In the genomic region with DNA sequence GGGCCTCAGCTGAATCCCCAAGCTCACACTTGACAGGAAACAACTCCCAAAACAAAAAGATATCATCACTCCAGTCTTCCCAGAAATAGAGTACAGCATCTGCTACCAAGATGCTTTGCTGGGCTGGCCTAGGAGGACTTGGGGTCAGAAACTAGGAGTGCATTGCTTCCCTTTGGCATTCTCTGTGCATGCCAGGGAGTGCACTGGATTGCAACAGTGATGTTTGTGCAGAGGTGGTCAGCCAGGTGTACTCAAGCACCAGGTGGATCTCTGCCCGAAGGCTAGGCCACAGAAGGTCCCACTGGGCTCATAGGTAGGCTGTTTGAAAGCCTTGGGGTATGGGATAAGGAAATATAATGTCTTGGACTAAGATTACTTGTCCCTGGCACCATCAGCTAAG, we compare ENCODE assay signal across 30 cellular contexts.
"Had no signal": no experiment of that assay in that cellular context is flagged by ENCODE, and none has a peak within 500 bp of the region (broad histone marks: within the 10 kb centered on the region; RNA-seq: fewer than 3 reads in every experiment).

No MANE protein-coding gene starts in this region.

- H3K27ac ChIP-seq: gastroesophageal sphincter, neutrophil, ovary, sigmoid colon, WERI-Rb-1 had no signal

- H3K9me3 Mint-ChIP-seq: activated naive CD4-positive, alpha-beta T cell treated with anti-CD3 and anti-CD28 coated beads, Interleukin-2, amount 10 ng/mL, durations not matched to agents 7 days and 5 days; activated naive CD8-positive, alpha-beta T cell treated with anti-CD3 and anti-CD28 coated beads, Interleukin-2, amount 10 ng/mL, durations not matched to agents 7 days and 5 days; activated T-cell treated with anti-CD3 and anti-CD28 coated beads, Interleukin-2, amount 50 U/mL, for 24 hours; dendritic cell treated with granulocyte-macrophage colony-stimulating factor and Interleukin-4, amounts not matched to agents 40 ng/mL and 50 ng/mL, for 4 days; nephron progenitor cell; stimulated activated effector memory CD8-positive, alpha-beta T cell treated with anti-CD3 and anti-CD28 coated beads, Interleukin-12 subunit alpha, Interleukin-12 subunit beta, amount 100 ng/mL, for 72 hours; stimulated activated naive CD8-positive, alpha-beta T cell treated with anti-CD3 and anti-CD28 coated beads, Interleukin-15, amount 100 ng/mL, for 72 hours; T-helper 1 cell treated with Interleukin-12 subunit alpha and Interleukin-12 subunit beta and Interleukin-4 antibody, amounts not matched to agents 30 μg/mL and 1 μg/mL, for 36 hours had no signal

- DNase-seq: activated CD4-positive, alpha-beta T cell treated with anti-CD3 and anti-CD28 coated beads for 48 hours; activated CD4-positive, alpha-beta T cell treated with anti-CD3 and anti-CD28 coated beads, Interleukin-2, amount 50 U/mL, for 48 hours; activated CD8-positive, alpha-beta memory T cell treated with anti-CD3 and anti-CD28 coated beads, Interleukin-2, amount 50 U/mL, for 4 hours; activated gamma-delta T cell; activated naive CD4-positive, alpha-beta T cell treated with anti-CD3 and anti-CD28 coated beads, Interleukin-2, amount 10 ng/mL, durations not matched to agents 7 days and 5 days; activated naive CD8-positive, alpha-beta T cell treated with anti-CD3 and anti-CD28 coated beads, Interleukin-2, amount 10 ng/mL, durations not matched to agents 7 days and 5 days; activated T-cell treated with anti-CD3 and anti-CD28 coated beads, Interleukin-2, amount 50 U/mL, for 24 hours; central memory CD4-positive, alpha-beta T cell; effector CD4-positive, alpha-beta T cell; hippocampal formation; left colon; nephron progenitor cell; ovary; sigmoid colon; SK-N-SH; small intestine; stimulated activated CD4-positive, alpha-beta T cell treated with anti-CD3 and anti-CD28 coated beads, Interleukin-4, amount 100 ng/mL, for 24 hours; stimulated activated naive CD8-positive, alpha-beta T cell treated with anti-CD3 and anti-CD28 coated beads, Interleukin-15, amount 100 ng/mL, for 72 hours; substantia nigra; SW 1271; T1000; WERI-Rb-1 had no signal

- H3K4me3 ChIP-seq: gastroesophageal sphincter, lung, ovary, sigmoid colon had no signal

- H3K4me1 ChIP-seq: gastroesophageal sphincter, sigmoid colon had no signal

- H3K9me3 ChIP-seq: gastroesophageal sphincter, neutrophil, ovary, sigmoid colon, SK-N-SH had no signal

- ATAC-seq: activated CD4-positive, CD25-positive, alpha-beta regulatory T cell treated with anti-CD3 and anti-CD28 coated beads, Interleukin-2, amount 50 U/mL, for 24 hours; gastroesophageal sphincter; left colon; stimulated activated effector memory CD8-positive, alpha-beta T cell treated with anti-CD3 and anti-CD28 coated beads, Interleukin-12 subunit alpha, Interleukin-12 subunit beta, amount 100 ng/mL, for 72 hours; stimulated activated naive CD8-positive, alpha-beta T cell treated with anti-CD3 and anti-CD28 coated beads, Interleukin-15, amount 100 ng/mL, for 72 hours had no signal

- H3K4me2 ChIP-seq: SK-N-SH had no signal

- H3K4me3 Mint-ChIP-seq: activated naive CD4-positive, alpha-beta T cell treated with anti-CD3 and anti-CD28 coated beads, Interleukin-2, amount 10 ng/mL, durations not matched to agents 7 days and 5 days; activated naive CD8-positive, alpha-beta T cell treated with anti-CD3 and anti-CD28 coated beads, Interleukin-2, amount 10 ng/mL, durations not matched to agents 7 days and 5 days; activated T-cell treated with anti-CD3 and anti-CD28 coated beads, Interleukin-2, amount 50 U/mL, for 24 hours; dendritic cell treated with granulocyte-macrophage colony-stimulating factor and Interleukin-4, amounts not matched to agents 40 ng/mL and 50 ng/mL, for 4 days; stimulated activated effector memory CD8-positive, alpha-beta T cell treated with anti-CD3 and anti-CD28 coated beads, Interleukin-12 subunit alpha, Interleukin-12 subunit beta, amount 100 ng/mL, for 72 hours; stimulated activated naive CD8-positive, alpha-beta T cell treated with anti-CD3 and anti-CD28 coated beads, Interleukin-15, amount 100 ng/mL, for 72 hours; T-helper 1 cell treated with Interleukin-12 subunit alpha and Interleukin-12 subunit beta and Interleukin-4 antibody, amounts not matched to agents 30 μg/mL and 1 μg/mL, for 36 hours had no signal

- H3K27me3 ChIP-seq: ovary had no signal

- H3K27ac Mint-ChIP-seq: activated naive CD8-positive, alpha-beta T cell treated with anti-CD3 and anti-CD28 coated beads, Interleukin-2, amount 10 ng/mL, durations not matched to agents 7 days and 5 days; dendritic cell treated with granulocyte-macrophage colony-stimulating factor and Interleukin-4, amounts not matched to agents 40 ng/mL and 50 ng/mL, for 4 days; progenitor cell of endocrine pancreas; T-helper 1 cell treated with Interleukin-12 subunit alpha and Interleukin-12 subunit beta and Interleukin-4 antibody, amounts not matched to agents 30 μg/mL and 1 μg/mL, for 36 hours had no signal

- H3K4me1 Mint-ChIP-seq: activated naive CD4-positive, alpha-beta T cell treated with anti-CD3 and anti-CD28 coated beads, Interleukin-2, amount 10 ng/mL, durations not matched to agents 7 days and 5 days had no signal

- H3K9me2 ChIP-seq: SK-N-SH had no signal

- H3K27me3 Mint-ChIP-seq: activated naive CD4-positive, alpha-beta T cell treated with anti-CD3 and anti-CD28 coated beads, Interleukin-2, amount 10 ng/mL, durations not matched to agents 7 days and 5 days; activated naive CD8-positive, alpha-beta T cell treated with anti-CD3 and anti-CD28 coated beads, Interleukin-2, amount 10 ng/mL, durations not matched to agents 7 days and 5 days; activated T-cell treated with anti-CD3 and anti-CD28 coated beads, Interleukin-2, amount 50 U/mL, for 24 hours; stimulated activated naive CD8-positive, alpha-beta T cell treated with anti-CD3 and anti-CD28 coated beads, Interleukin-15, amount 100 ng/mL, for 72 hours had no signal

- H3K36me3 ChIP-seq: gastroesophageal sphincter, neutrophil, ovary, sigmoid colon had no signal
